Comparison of ENCODE assay signal across 23 cellular contexts in the genomic region with DNA sequence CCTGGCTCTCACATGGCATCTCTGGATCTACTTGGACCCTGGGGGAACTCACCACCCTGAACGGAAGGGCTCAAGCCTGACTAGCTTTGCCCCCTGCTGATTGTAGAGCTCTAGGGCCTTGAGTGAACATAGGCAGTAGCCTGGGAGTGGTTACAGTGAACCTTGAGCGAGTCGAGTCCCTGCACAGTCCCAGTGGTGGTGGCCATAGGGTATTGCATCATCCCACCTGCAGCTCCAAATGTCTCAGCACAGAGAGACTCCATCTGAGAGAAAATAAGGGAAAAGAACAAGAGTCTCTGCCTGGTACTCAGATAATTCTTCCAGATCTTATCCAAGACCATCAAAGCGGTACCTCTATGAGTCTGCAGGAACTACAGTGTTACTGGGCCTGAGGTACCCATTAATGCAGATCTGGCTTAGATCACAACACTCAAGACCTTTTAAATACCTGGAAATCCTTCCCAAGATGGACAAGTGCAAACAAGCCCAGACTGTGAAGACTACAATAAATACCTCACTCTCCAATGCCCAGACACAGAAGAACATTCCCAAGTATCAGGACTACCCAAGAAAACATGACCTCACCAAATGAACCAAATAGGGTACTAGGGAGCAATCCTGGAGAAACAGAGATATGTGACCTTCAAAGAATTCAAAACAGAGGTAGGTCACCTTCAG.
"Had no signal": no experiment of that assay in that cellular context is flagged by ENCODE, and none has a peak within 500 bp of the region (broad histone marks: within the 10 kb centered on the region; RNA-seq: fewer than 3 reads in every experiment).

No MANE protein-coding gene starts in this region.

- H3K36me3 Mint-ChIP-seq: mesothelial cell of epicardium had no signal

- H3K27me3 Mint-ChIP-seq: activated naive CD8-positive, alpha-beta T cell; naive thymus-derived CD8-positive, alpha-beta T cell had no signal

- H3K27me3 ChIP-seq: adrenal gland, ascending aorta, brain microvascular endothelial cell, esophagus squamous epithelium, spleen, upper lobe of right lung had no signal

- H3K4me1 ChIP-seq: adrenal gland, ascending aorta, esophagus squamous epithelium, left ventricle myocardium inferior, prostate gland, spleen, upper lobe of right lung had no signal

- H3K27ac ChIP-seq: adrenal gland, ascending aorta, brain microvascular endothelial cell, esophagus squamous epithelium, left ventricle myocardium inferior, prostate gland, spleen, upper lobe of right lung had no signal

- H3K4me3 ChIP-seq: adrenal gland, ascending aorta, esophagus squamous epithelium, left ventricle myocardium inferior, prostate gland, spleen, upper lobe of right lung had no signal

- H3K36me3 ChIP-seq: adrenal gland, ascending aorta, brain microvascular endothelial cell, esophagus squamous epithelium, left ventricle myocardium inferior, prostate gland, spleen, upper lobe of right lung had no signal

- H3K27ac Mint-ChIP-seq: activated naive CD8-positive, alpha-beta T cell; activated T-helper 2 cell treated with anti-CD3 and anti-CD28 coated beads, Interferon-gamma antibody, Interleukin-2, Interleukin-4, amounts not matched to agents 10 μg/mL and 5 μg/mL and 100 μg/mL, durations not matched to agents 14 hours and 24 hours and 36 hours; mesothelial cell of epicardium; naive thymus-derived CD8-positive, alpha-beta T cell had no signal

- H3K9me3 ChIP-seq: adrenal gland, ascending aorta, esophagus squamous epithelium, prostate gland, upper lobe of right lung had no signal

- DNase-seq: activated CD4-positive, alpha-beta T cell treated with anti-CD3 and anti-CD28 coated beads for 4 hours; activated CD4-positive, alpha-beta T cell treated with anti-CD3 and anti-CD28 coated beads, Interleukin-2, amount 50 U/mL, for 48 hours; activated CD4-positive, CD25-positive, alpha-beta regulatory T cell; activated CD8-positive, alpha-beta memory T cell treated with anti-CD3 and anti-CD28 coated beads, Interleukin-2, amount 50 U/mL, for 48 hours; activated naive CD4-positive, alpha-beta T cell; activated T-cell treated with anti-CD3 and anti-CD28 coated beads, Interleukin-2, amount 50 U/mL, for 4 hours; adrenal gland; brain microvascular endothelial cell; effector memory CD4-positive, alpha-beta T cell; esophagus squamous epithelium; left ventricle myocardium inferior; naive thymus-derived CD8-positive, alpha-beta T cell; spleen; stimulated activated CD4-positive, alpha-beta T cell treated with anti-CD3 and anti-CD28 coated beads, Interleukin-4, amount 100 ng/mL, for 4 hours; stimulated activated naive CD8-positive, alpha-beta T cell treated with anti-CD3 and anti-CD28 coated beads, Interleukin-15, Interleukin-2, amounts not matched to agents 100 U/mL and 50 U/mL, for 24 hours; T-helper 1 cell; upper lobe of right lung had no signal

- H3K4me3 Mint-ChIP-seq: activated naive CD8-positive, alpha-beta T cell; activated T-cell treated with anti-CD3 and anti-CD28 coated beads, Interleukin-2, amount 50 U/mL, for 4 hours; central memory CD8-positive, alpha-beta T cell; mesothelial cell of epicardium; naive thymus-derived CD8-positive, alpha-beta T cell had no signal

- H3K4me1 Mint-ChIP-seq: central memory CD8-positive, alpha-beta T cell; mesothelial cell of epicardium had no signal

- ATAC-seq: activated T-cell treated with anti-CD3 and anti-CD28 coated beads, Interleukin-2, amount 50 U/mL, for 4 hours; naive thymus-derived CD8-positive, alpha-beta T cell; stimulated activated naive CD8-positive, alpha-beta T cell treated with anti-CD3 and anti-CD28 coated beads, Interleukin-15, Interleukin-2, amounts not matched to agents 100 U/mL and 50 U/mL, for 24 hours; upper lobe of right lung had no signal
